10 cellular contexts compared by ENCODE assay signal in genomic region chr9:125233678-125234077, GRCh38. TPM values are rescaled to one million over a fixed set of nuclear protein-coding genes. Genes with fewer than 3 reads are reported as not detected.
DNase-seq lines count a peak whose midpoint lies in the region; ATAC-seq and TF ChIP-seq lines count a peak whose summit lies in the region.
"Had no signal": no experiment of that assay in that cellular context is flagged by ENCODE, and none has a peak within 500 bp of the region (broad histone marks: within the 10 kb centered on the region; RNA-seq: fewer than 3 reads in every experiment).

No MANE protein-coding gene starts in this region.

- no peak for DNase-seq in activated CD4-positive, CD25-positive, alpha-beta regulatory T cell treated with anti-CD3 and anti-CD28 coated beads, Interleukin-2, amount 50 U/mL, for 72 hours
- DNase-seq in foreskin keratinocyte (peak; percentile 96 to 98), NCI-H774 (lab: John Stamatoyannopoulos, UW) (no peak)
- DNase-seq in stimulated activated effector memory CD8-positive, alpha-beta T cell treated with anti-CD3 and anti-CD28 coated beads, Interleukin-12 subunit alpha, Interleukin-12 subunit beta, amount 100 ng/mL, for 72 hours (ENCODE audit: low spot score in 2 of 2), result no peak
- DNase-seq: T-helper 9 cell had no signal

- no peak for TF ChIP-seq CTCF in foreskin keratinocyte (conservative IDR thresholded peaks at IDR 0.05)

- H3K27ac ChIP-seq in foreskin keratinocyte, result peak overlapping the region; percentile 6
- H3K27ac ChIP-seq: BLaER1 treated with 17β-estradiol and CSF1 and Interleukin-3, amounts not matched to agents 10 nM and 100 nM had no signal

- H3K4me3 Mint-ChIP-seq in stimulated activated effector memory CD8-positive, alpha-beta T cell treated with anti-CD3 and anti-CD28 coated beads, Interleukin-12 subunit alpha, Interleukin-12 subunit beta, amount 100 ng/mL, for 72 hours, result no peak overlapping the region

- H3K27me3 ChIP-seq in foreskin keratinocyte, result no peaks in the 10 kb centered on the region
- H3K27me3 ChIP-seq: BLaER1 treated with 17β-estradiol and CSF1 and Interleukin-3, amounts not matched to agents 10 nM and 100 nM had no signal

- no peaks in the 10 kb centered on the region for H3K4me1 ChIP-seq in foreskin keratinocyte

- peak overlapping the region; percentile 62 for H3K27ac Mint-ChIP-seq in stimulated activated effector memory CD8-positive, alpha-beta T cell treated with anti-CD3 and anti-CD28 coated beads, Interleukin-12 subunit alpha, Interleukin-12 subunit beta, amount 100 ng/mL, for 72 hours

- H3K36me3 Mint-ChIP-seq in stimulated activated effector memory CD8-positive, alpha-beta T cell treated with anti-CD3 and anti-CD28 coated beads, Interleukin-12 subunit alpha, Interleukin-12 subunit beta, amount 100 ng/mL, for 72 hours, result peaks cover 98% of the 10 kb centered on the region

- ATAC-seq in activated CD4-positive, CD25-positive, alpha-beta regulatory T cell treated with anti-CD3 and anti-CD28 coated beads, Interleukin-2, amount 50 U/mL, for 24 hours, result peak; percentile 29 to 36
- ATAC-seq in SK-N-SH treated with all-trans-retinoic acid at 6 μM for 48 hours (peak; percentile 92), foreskin keratinocyte (peak; percentile 98), HG03354 (IDR thresholded peaks at IDR 0.05; ENCODE audit: poor library complexity, severe bottlenecking, unreplicated experiment) (no peak), HG03571 (IDR thresholded peaks at IDR 0.05; ENCODE audit: unreplicated experiment) (no peak)
- peak; percentile 56 for ATAC-seq in stimulated activated effector memory CD8-positive, alpha-beta T cell treated with anti-CD3 and anti-CD28 coated beads, Interleukin-12 subunit alpha, Interleukin-12 subunit beta, amount 100 ng/mL, for 72 hours

- H3K9me3 Mint-ChIP-seq in stimulated activated effector memory CD8-positive, alpha-beta T cell treated with anti-CD3 and anti-CD28 coated beads, Interleukin-12 subunit alpha, Interleukin-12 subunit beta, amount 100 ng/mL, for 72 hours, result no peaks in the 10 kb centered on the region

- H3K4me1 Mint-ChIP-seq in stimulated activated effector memory CD8-positive, alpha-beta T cell treated with anti-CD3 and anti-CD28 coated beads, Interleukin-12 subunit alpha, Interleukin-12 subunit beta, amount 100 ng/mL, for 72 hours, result peaks cover 39% of the 10 kb centered on the region

TF ChIP-seq in SK-N-SH treated with all-trans-retinoic acid at 6 μM for 48 hours, 23 proteins besides CTCF, POLR2A, EP300 and RAD21:
- no peak for TF ChIP-seq CSRNP3 (CRISPR knock-in tag; IDR thresholded peaks at IDR 0.05)
- 0 out of 2 replicates have a peak, but pooled peaks have one; percentile 19 for TF ChIP-seq TOX (CRISPR knock-in tag; IDR thresholded peaks at IDR 0.05; ENCODE audit: borderline replicate concordance)
- TF ChIP-seq ZC3H10 (CRISPR knock-in tag; IDR thresholded peaks at IDR 0.05), result peak; percentile 78; the same call in 1 of the 2 replicates
- no peak for TF ChIP-seq GLIS3 (CRISPR knock-in tag; IDR thresholded peaks at IDR 0.05)
- TF ChIP-seq ISL1 (CRISPR knock-in tag; IDR thresholded peaks at IDR 0.05), result 0 out of 2 replicates have a peak, but pooled peaks have one; percentile 44

RNA-seq across cellular contexts. Expression of gene HSPA5, which starts 7.5 kb away (rescaled TPM):
- 315 and 402 TPM in 2 replicates for total RNA-seq in foreskin keratinocyte
- polyA plus RNA-seq in foreskin keratinocyte, result 333 and 386 TPM in 2 replicates

RNA-seq across cellular contexts. Expression of gene GAPVD1, which starts 27.9 kb away (rescaled TPM):
- total RNA-seq in foreskin keratinocyte, result 45.3 and 47.2 TPM in 2 replicates
- polyA plus RNA-seq in foreskin keratinocyte, result 4.7 and 5.9 TPM in 2 replicates

RNA-seq across cellular contexts. Expression of gene RABEPK, which starts 33.3 kb away (rescaled TPM):
- 30.4 and 33.2 TPM in 2 replicates for total RNA-seq in foreskin keratinocyte
- polyA plus RNA-seq in foreskin keratinocyte, result 31.6 and 33.5 TPM in 2 replicates

RNA-seq across cellular contexts. Expression of gene PPP6C, which starts 44.1 kb away (rescaled TPM):
- total RNA-seq in foreskin keratinocyte, result 30.0 and 30.1 TPM in 2 replicates
- 18.8 and 21.7 TPM in 2 replicates for polyA plus RNA-seq in foreskin keratinocyte

Comparison
In these comparisons a context has a peak if more than half of its experiments do, and no peak if none do; other contexts are left out.
1. ATAC-seq: peak in activated CD4-positive, CD25-positive, alpha-beta regulatory T cell treated with anti-CD3 and anti-CD28 coated beads, Interleukin-2, amount 50 U/mL, for 24 hours (2 of 2), SK-N-SH treated with all-trans-retinoic acid at 6 μM for 48 hours (single experiment), foreskin keratinocyte (single experiment) and stimulated activated effector memory CD8-positive, alpha-beta T cell treated with anti-CD3 and anti-CD28 coated beads, Interleukin-12 subunit alpha, Interleukin-12 subunit beta, amount 100 ng/mL, for 72 hours (single experiment); none in HG03354 (single experiment) and HG03571 (single experiment).
2. DNase-seq: peak in foreskin keratinocyte (2 of 2); none in activated CD4-positive, CD25-positive, alpha-beta regulatory T cell treated with anti-CD3 and anti-CD28 coated beads, Interleukin-2, amount 50 U/mL, for 72 hours (single experiment), stimulated activated effector memory CD8-positive, alpha-beta T cell treated with anti-CD3 and anti-CD28 coated beads, Interleukin-12 subunit alpha, Interleukin-12 subunit beta, amount 100 ng/mL, for 72 hours (0 of 2) and NCI-H774 (single experiment).